ENCODE assay signal across 22 cellular contexts in the genomic region with DNA sequence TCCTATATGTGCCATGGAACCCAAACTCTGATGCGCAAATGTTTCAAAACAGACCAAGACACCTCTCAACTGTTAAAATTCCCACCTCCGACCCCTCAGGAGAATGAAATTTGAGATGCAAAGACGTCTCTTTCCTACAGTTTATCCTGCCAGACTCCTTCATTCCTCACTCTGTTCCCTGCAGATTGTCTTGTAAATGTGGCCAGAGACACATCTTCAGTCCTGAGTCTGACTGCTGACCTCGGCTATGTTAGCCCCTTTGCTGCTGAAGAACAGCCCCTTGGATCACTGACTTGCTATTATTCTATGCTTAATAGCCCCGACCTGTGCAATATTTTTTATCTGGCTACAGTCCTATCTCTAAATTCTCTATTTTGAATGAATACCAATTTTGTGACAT. TPM values are rescaled to one million over a fixed set of nuclear protein-coding genes. Genes with fewer than 3 reads are reported as not detected.
DNase-seq lines count a peak whose midpoint lies in the region; ATAC-seq and TF ChIP-seq lines count a peak whose summit lies in the region.
"Had no signal": no experiment of that assay in that cellular context is flagged by ENCODE, and none has a peak within 500 bp of the region (broad histone marks: within the 10 kb centered on the region; RNA-seq: fewer than 3 reads in every experiment).

No MANE protein-coding gene starts in this region.

- H4K20me1 ChIP-seq in GM23338 (replicated peaks; ENCODE audit: insufficient read depth): no peaks in the 10 kb centered on the region
- H4K20me1 ChIP-seq in SK-N-SH (ENCODE audit: insufficient read depth): no peaks in the 10 kb centered on the region

- H3K27ac ChIP-seq in GM23338 (ENCODE audit: low read depth) (peak overlapping the region; percentile 46), HUES64 (ENCODE audit: low read depth, low read length) (peak overlapping the region; percentile 81; the same call in 1 of the 2 replicates), SK-N-SH (ENCODE audit: low read depth in 2 of 2, low read length in 1 of 2) (no peak overlapping the region), upper lobe of right lung (no peak overlapping the region)
- H3K27ac ChIP-seq: C4-2B, GM23248, RWPE1, SK-N-MC had no signal

- H3F3A ChIP-seq in GM23338 (replicated peaks; ENCODE audit: low read depth) (no peaks in the 10 kb centered on the region), SK-N-SH (replicated peaks; ENCODE audit: insufficient read depth) (no peaks in the 10 kb centered on the region)

- no peaks in the 10 kb centered on the region for H3K79me2 ChIP-seq in GM23338 (replicated peaks; ENCODE audit: insufficient read depth)
- H3K79me2 ChIP-seq in SK-N-SH (ENCODE audit: insufficient read depth): no peaks in the 10 kb centered on the region

- H3K9me3 ChIP-seq in HUES64 (ENCODE audit: insufficient read depth, low read depth, low read length) (no peaks in the 10 kb centered on the region), iPS-15b (ENCODE audit: control insufficient read depth, insufficient read depth, low read length) (no peaks in the 10 kb centered on the region), neuron (ENCODE audit: low read length) (no peaks in the 10 kb centered on the region), SK-N-SH (no peaks in the 10 kb centered on the region), upper lobe of right lung (no peaks in the 10 kb centered on the region)

- H2AFZ ChIP-seq in GM23338: no peak overlapping the region
- peak overlapping the region; percentile 65 for H2AFZ ChIP-seq in neuron (ENCODE audit: low read depth, low read length)
- H2AFZ ChIP-seq in SK-N-SH (ENCODE audit: low read depth): no peak overlapping the region
- H2AFZ ChIP-seq: GM23248 had no signal

- CTCF ChIA-PET in SK-N-SH (lab: Yijun Ruan, JAX): interaction anchor here (0.9 to 2.3 kb wide), 3 partner anchors 10 to 519 kb away, joined by 3 to 12 read pairs (median 4); no protein-coding TSS in a partner anchor

- peaks cover 2% of the 10 kb centered on the region for H3K27me3 Mint-ChIP-seq in GM23338 (ENCODE audit: insufficient read depth, low read depth, poor library complexity)

- 0 out of 2 replicates have a peak overlapping the region, but pooled peaks have one; percentile 7 for H3K9ac ChIP-seq in HUES64 (ENCODE audit: low read depth, low read length)
- no peak overlapping the region for H3K9ac ChIP-seq in iPS-15b (ENCODE audit: low read depth, low read length)
- H3K9ac ChIP-seq in SK-N-SH: no peak overlapping the region
- H3K9ac ChIP-seq: GM23248 had no signal

- ATAC-seq in GM23338: peak; percentile 91
- ATAC-seq in upper lobe of right lung: no peak
- ATAC-seq: K562 had no signal

- H3K4me2 ChIP-seq in GM23338: peak overlapping the region; percentile 64
- no peak overlapping the region for H3K4me2 ChIP-seq in SK-N-SH

- intact Hi-C loops in upper lobe of right lung (cut with DNase I): no loop called here

- H3K27ac Mint-ChIP-seq in GM23338: peak overlapping the region; percentile 83
- H3K27ac Mint-ChIP-seq: CD8-positive, alpha-beta memory T cell had no signal

- H3K27me3 ChIP-seq in GM23338 (ENCODE audit: insufficient read depth) (no peaks in the 10 kb centered on the region), HUES64 (ENCODE audit: insufficient read depth, low read length) (no peaks in the 10 kb centered on the region), iPS-15b (ENCODE audit: control insufficient read depth, insufficient read depth, low read length) (no peaks in the 10 kb centered on the region), neuron (ENCODE audit: insufficient read depth, low read length) (no peaks in the 10 kb centered on the region), SK-N-SH (ENCODE audit: insufficient read depth) (no peaks in the 10 kb centered on the region), upper lobe of right lung (no peaks in the 10 kb centered on the region)

- no peaks in the 10 kb centered on the region for H3K9me3 Mint-ChIP-seq in GM23338

- peaks cover 40% of the 10 kb centered on the region for H3K4me1 Mint-ChIP-seq in GM23338
- H3K4me1 Mint-ChIP-seq: CD8-positive, alpha-beta memory T cell had no signal

- DNase-seq in GM23338 (ENCODE audit: low spot score): peak; percentile 69
- DNase-seq in SK-N-SH: no peak
- no peak for DNase-seq in upper lobe of right lung
- DNase-seq in GM19240 (ENCODE audit: insufficient read length, low spot score): no peak
- DNase-seq: CD8-positive, alpha-beta memory T cell; DMS53; GM23248; MM.1S; NCI-H1048; NCI-H1417 treated with DMSO at 0.1 percent for 48 hours; NCI-H187 treated with DMSO at 0.1 percent for 48 hours; NCI-H2107; NCI-H446 treated with DMSO at 0.1 percent for 48 hours; NCI-H526 treated with DMSO at 0.1 percent for 48 hours; SHP77 treated with DMSO at 0.1 percent for 48 hours had no signal

- H3K4me1 ChIP-seq in GM23338 (ENCODE audit: insufficient read depth) (peaks cover 28% of the 10 kb centered on the region), HUES64 (ENCODE audit: insufficient read depth, low read length) (peaks cover 25% of the 10 kb centered on the region), iPS-15b (ENCODE audit: control insufficient read depth, insufficient read depth, low read length) (peaks cover 21% of the 10 kb centered on the region), neuron (ENCODE audit: insufficient read depth, low read length) (peaks cover 21% of the 10 kb centered on the region), SK-N-SH (ENCODE audit: control insufficient read depth in 1 of 2, insufficient read depth in 2 of 2, low read depth in 1 of 2, low read length in 1 of 2) (peaks cover 0 to 2% of the 10 kb centered on the region in 2 experiments; a peak in 1 of 4 replicates), upper lobe of right lung (no peaks in the 10 kb centered on the region)

- H3K4me3 Mint-ChIP-seq in GM23338: peak overlapping the region; percentile 57
- H3K4me3 Mint-ChIP-seq: CD8-positive, alpha-beta memory T cell had no signal

- H3K36me3 Mint-ChIP-seq in GM23338 (ENCODE audit: low read depth): no peaks in the 10 kb centered on the region
- H3K36me3 Mint-ChIP-seq: CD8-positive, alpha-beta memory T cell had no signal

- H3K36me3 ChIP-seq in GM23338 (ENCODE audit: insufficient read depth) (no peaks in the 10 kb centered on the region), HUES64 (ENCODE audit: insufficient read depth, low read length) (no peaks in the 10 kb centered on the region), iPS-15b (ENCODE audit: control insufficient read depth, insufficient read depth, low read length) (no peaks in the 10 kb centered on the region), neuron (ENCODE audit: insufficient read depth, low read length) (no peaks in the 10 kb centered on the region), SK-N-SH (replicated peaks in 1 of 2; ENCODE audit: control insufficient read depth in 1 of 2, insufficient read depth in 2 of 2, low read length in 1 of 2) (no peaks in the 10 kb centered on the region), upper lobe of right lung (no peaks in the 10 kb centered on the region)

- POLR2A ChIA-PET in SK-N-SH (lab: Yijun Ruan, JAX): no interaction called here

- no peaks in the 10 kb centered on the region for H3K9me2 ChIP-seq in GM23338 (ENCODE audit: insufficient read depth)
- no peaks in the 10 kb centered on the region for H3K9me2 ChIP-seq in SK-N-SH

- 7% methylated on average over 5 of the region's 5 CpGs for WGBS in HUES64
- WGBS in SK-N-SH (ENCODE audit: low lambda C conversion rate): 62% methylated on average over 5 of the region's 5 CpGs

- TF ChIP-seq CTCF in GM23338 (conservative IDR thresholded peaks at IDR 0.05; ENCODE audit: low read depth in 2 of 2) (no peak), SK-N-SH (IDR thresholded peaks at IDR 0.05) (no peak), upper lobe of right lung (IDR thresholded peaks at IDR 0.05) (no peak)

- peak overlapping the region; percentile 25 for H3K4me3 ChIP-seq in GM23338
- H3K4me3 ChIP-seq in HUES64 (ENCODE audit: low read length): peak overlapping the region; percentile 33
- peak overlapping the region; percentile 18 for H3K4me3 ChIP-seq in iPS-15b (ENCODE audit: low read depth, low read length)
- H3K4me3 ChIP-seq in neuron (ENCODE audit: low read length): peak overlapping the region; percentile 13
- H3K4me3 ChIP-seq in SK-N-SH (ENCODE audit: low read depth in 2 of 2, low read length in 1 of 2): no peak overlapping the region
- H3K4me3 ChIP-seq in upper lobe of right lung: no peak overlapping the region
- H3K4me3 ChIP-seq: GM23248, K562, SK-N-MC had no signal

- TF ChIP-seq RAD21 in SK-N-SH (IDR thresholded peaks at IDR 0.05; ENCODE audit: low read length): no peak

- TF ChIP-seq EP300 in SK-N-SH (IDR thresholded peaks at IDR 0.05; ENCODE audit: borderline replicate concordance in 1 of 2, low read depth in 1 of 2, low read length in 1 of 2): no peak

TF ChIP-seq in SK-N-SH, 30 proteins besides CTCF, POLR2A, EP300 and RAD21:
- TF ChIP-seq FOSL2 (IDR thresholded peaks at IDR 0.05; ENCODE audit: borderline replicate concordance, low read depth): no peak
- no peak for TF ChIP-seq CHD2 (IDR thresholded peaks at IDR 0.05; ENCODE audit: low read length, partially characterized antibody)
- TF ChIP-seq JUND (IDR thresholded peaks at IDR 0.05): no peak
- TF ChIP-seq FOXJ3 (CRISPR knock-in tag; IDR thresholded peaks at IDR 0.05): no peak
- TF ChIP-seq SMC3 (IDR thresholded peaks at IDR 0.05; ENCODE audit: low read depth, low read length): no peak
- no peak for TF ChIP-seq TEAD4 (IDR thresholded peaks at IDR 0.05; ENCODE audit: borderline replicate concordance, insufficient read depth)
- no peak for TF ChIP-seq ELF1 (IDR thresholded peaks at IDR 0.05)

RNA-seq across cellular contexts. Expression of a gene that starts 16.5 kb away (rescaled TPM):
- 1.7 and 3.2 TPM in 2 replicates for total RNA-seq in GM23338 (2014; rRNA removed; shearing (Covaris generic))
- 0.66 and 1.2 TPM in 2 replicates for polyA plus RNA-seq in GM23338 (2016; fragmentation: Nextera tagmentation; extraction: Ambion mirVana)
- polyA plus RNA-seq in HUES64 (2013, experiment 1 of 2): 1.1 TPM
- polyA plus RNA-seq in HUES64 (2013, experiment 2 of 2): 1.5 TPM
- 0.26 and 0.57 TPM in 2 replicates for polyA plus RNA-seq in SK-N-SH (2012; rRNA removed)
- polyA plus RNA-seq in SK-N-SH (2012; cell fraction: cytosol; rRNA removed): 0.81 and 1.3 TPM in 2 replicates
- 0.35 and 0.67 TPM in 2 replicates for polyA plus RNA-seq in SK-N-SH (2012; cell fraction: nucleus; rRNA removed)
- total RNA-seq in upper lobe of right lung: 0.29 TPM
- total RNA-seq: CD8-positive, alpha-beta memory T cell; GM23248; K562 had no signal
- polyA plus RNA-seq: CD8-positive, alpha-beta memory T cell; GM23248; K562 had no signal

Comparison
In these comparisons a context has a peak if more than half of its experiments do, and no peak if none do; other contexts are left out.
1. H3K27ac ChIP-seq: peak in GM23338 (single experiment) and HUES64 (single experiment); none in SK-N-SH (0 of 2) and upper lobe of right lung (single experiment).
2. H3K4me3 ChIP-seq: peak in GM23338 (single experiment), HUES64 (single experiment), iPS-15b (single experiment) and neuron (single experiment); none in SK-N-SH (0 of 2) and upper lobe of right lung (single experiment).